Comparison of ENCODE assay signal across 2 cellular contexts in genomic region chr6:34705241-34705640, GRCh38.
A peak's percentile ranks its signal among the peaks of the same experiment; 100 is the strongest.
TF ChIP-seq lines count a peak whose summit lies in the region.

No MANE protein-coding gene starts in this region.

TF ChIP-seq in A549, 52 proteins besides CTCF, POLR2A, EP300 and RAD21:
- TF ChIP-seq EHMT2 (IDR thresholded peaks at IDR 0.05; ENCODE audit: low read depth): no peak
- TF ChIP-seq SMC3 (IDR thresholded peaks at IDR 0.05): no peak
- no peak for TF ChIP-seq HOXB13 (CRISPR knock-in tag; IDR thresholded peaks at IDR 0.05; ENCODE audit: low read depth)
- TF ChIP-seq FOSL2 (IDR thresholded peaks at IDR 0.05): no peak
- TF ChIP-seq FOSL2 (CRISPR knock-in tag; IDR thresholded peaks at IDR 0.05): no peak
- TF ChIP-seq HOXA7 (CRISPR knock-in tag; IDR thresholded peaks at IDR 0.05): no peak
- no peak for TF ChIP-seq MAX (IDR thresholded peaks at IDR 0.05)
- no peak for TF ChIP-seq KDM1A (IDR thresholded peaks at IDR 0.05; ENCODE audit: low read depth)
- TF ChIP-seq, protein P1, sequence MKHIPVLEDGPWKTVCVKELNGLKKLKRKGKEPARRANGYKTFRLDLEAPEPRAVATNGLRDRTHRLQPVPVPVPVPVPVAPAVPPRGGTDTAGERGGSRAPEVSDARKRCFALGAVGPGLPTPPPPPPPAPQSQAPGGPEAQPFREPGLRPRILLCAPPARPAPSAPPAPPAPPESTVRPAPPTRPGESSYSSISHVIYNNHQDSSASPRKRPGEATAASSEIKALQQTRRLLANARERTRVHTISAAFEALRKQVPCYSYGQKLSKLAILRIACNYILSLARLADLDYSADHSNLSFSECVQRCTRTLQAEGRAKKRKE (CRISPR knock-in tag; IDR thresholded peaks at IDR 0.05; ENCODE audit: low read depth): no peak
- no peak for TF ChIP-seq RCOR1 (IDR thresholded peaks at IDR 0.05; ENCODE audit: low read depth, low read length)
- TF ChIP-seq CHD2 (IDR thresholded peaks at IDR 0.05; ENCODE audit: low read length, partially characterized antibody): no peak
- TF ChIP-seq, protein P2, sequence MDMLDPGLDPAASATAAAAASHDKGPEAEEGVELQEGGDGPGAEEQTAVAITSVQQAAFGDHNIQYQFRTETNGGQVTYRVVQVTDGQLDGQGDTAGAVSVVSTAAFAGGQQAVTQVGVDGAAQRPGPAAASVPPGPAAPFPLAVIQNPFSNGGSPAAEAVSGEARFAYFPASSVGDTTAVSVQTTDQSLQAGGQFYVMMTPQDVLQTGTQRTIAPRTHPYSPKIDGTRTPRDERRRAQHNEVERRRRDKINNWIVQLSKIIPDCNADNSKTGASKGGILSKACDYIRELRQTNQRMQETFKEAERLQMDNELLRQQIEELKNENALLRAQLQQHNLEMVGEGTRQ (IDR thresholded peaks at IDR 0.05): no peak
- no peak for TF ChIP-seq CEBPB (IDR thresholded peaks at IDR 0.05)
- no peak for TF ChIP-seq NR3C1 (IDR thresholded peaks at IDR 0.05)

TF ChIP-seq in K562, 482 proteins besides CTCF, POLR2A, EP300 and RAD21:
- TF ChIP-seq, protein P3, sequence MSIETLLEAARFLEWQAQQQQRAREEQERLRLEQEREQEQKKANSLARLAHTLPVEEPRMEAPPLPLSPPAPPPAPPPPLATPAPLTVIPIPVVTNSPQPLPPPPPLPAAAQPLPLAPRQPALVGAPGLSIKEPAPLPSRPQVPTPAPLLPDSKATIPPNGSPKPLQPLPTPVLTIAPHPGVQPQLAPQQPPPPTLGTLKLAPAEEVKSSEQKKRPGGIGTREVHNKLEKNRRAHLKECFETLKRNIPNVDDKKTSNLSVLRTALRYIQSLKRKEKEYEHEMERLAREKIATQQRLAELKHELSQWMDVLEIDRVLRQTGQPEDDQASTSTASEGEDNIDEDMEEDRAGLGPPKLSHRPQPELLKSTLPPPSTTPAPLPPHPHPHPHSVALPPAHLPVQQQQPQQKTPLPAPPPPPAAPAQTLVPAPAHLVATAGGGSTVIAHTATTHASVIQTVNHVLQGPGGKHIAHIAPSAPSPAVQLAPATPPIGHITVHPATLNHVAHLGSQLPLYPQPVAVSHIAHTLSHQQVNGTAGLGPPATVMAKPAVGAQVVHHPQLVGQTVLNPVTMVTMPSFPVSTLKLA (conservative IDR thresholded peaks at IDR 0.05): no peak
- TF ChIP-seq FOXK2 (conservative IDR thresholded peaks at IDR 0.05 in 1 of 2, IDR thresholded peaks at IDR 0.05 in 1 of 2; ENCODE audit: low read depth in 2 of 2) (peak; percentile 39 to 67; a peak in 3 of 4 replicates), FOXA1 (IDR thresholded peaks at IDR 0.05; ENCODE audit: borderline replicate concordance) (0 out of 2 replicates have a peak, but pooled peaks have one; percentile 19), FOXA3 (CRISPR knock-in tag; conservative IDR thresholded peaks at IDR 0.05 in 1 of 2, IDR thresholded peaks at IDR 0.05 in 1 of 2) (peak in 1 of 2 experiments; percentile 76; a peak in 2 of 4 replicates), ZC3H4 (CRISPR knock-in tag; IDR thresholded peaks at IDR 0.05; ENCODE audit: borderline replicate concordance) (no peak), HDGF (IDR thresholded peaks at IDR 0.05) (no peak), MTA1 (IDR thresholded peaks at IDR 0.05; ENCODE audit: borderline replicate concordance) (0 out of 2 replicates have a peak, but pooled peaks have one; percentile 23), NFE2 (IDR thresholded peaks at IDR 0.05; ENCODE audit: low read depth) (no peak), SMAD2 (IDR thresholded peaks at IDR 0.05; ENCODE audit: low read depth, low read length) (no peak), ARNT (IDR thresholded peaks at IDR 0.05) (0 out of 4 replicates have a peak, but pooled peaks of 1 of the 2 experiments have one; percentile 39), SOX6 (IDR thresholded peaks at IDR 0.05) (0 out of 2 replicates have a peak, but pooled peaks have one; percentile 11), NCOA1 (IDR thresholded peaks at IDR 0.05; ENCODE audit: low read depth) (no peak), EP400 (IDR thresholded peaks at IDR 0.05) (0 out of 2 replicates have a peak, but pooled peaks have one; percentile 30), TFE3 (CRISPR knock-in tag; IDR thresholded peaks at IDR 0.05) (no peak), ZBTB7A (IDR thresholded peaks at IDR 0.05; ENCODE audit: borderline replicate concordance, control insufficient read depth, low read depth, low read length) (no peak), ZFX (CRISPR knock-in tag; IDR thresholded peaks at IDR 0.05) (0 out of 2 replicates have a peak, but pooled peaks have one; percentile 15), LEF1 (IDR thresholded peaks at IDR 0.05) (peak; percentile 39; the same call in 1 of the 2 replicates), NCOA4 (IDR thresholded peaks at IDR 0.05; ENCODE audit: partially characterized antibody) (no peak), MGA (IDR thresholded peaks at IDR 0.05) (no peak), NR4A1 (CRISPR knock-in tag; IDR thresholded peaks at IDR 0.05) (no peak), NR4A1 (tag; IDR thresholded peaks at IDR 0.05) (no peak)
- TF ChIP-seq, protein P4, sequence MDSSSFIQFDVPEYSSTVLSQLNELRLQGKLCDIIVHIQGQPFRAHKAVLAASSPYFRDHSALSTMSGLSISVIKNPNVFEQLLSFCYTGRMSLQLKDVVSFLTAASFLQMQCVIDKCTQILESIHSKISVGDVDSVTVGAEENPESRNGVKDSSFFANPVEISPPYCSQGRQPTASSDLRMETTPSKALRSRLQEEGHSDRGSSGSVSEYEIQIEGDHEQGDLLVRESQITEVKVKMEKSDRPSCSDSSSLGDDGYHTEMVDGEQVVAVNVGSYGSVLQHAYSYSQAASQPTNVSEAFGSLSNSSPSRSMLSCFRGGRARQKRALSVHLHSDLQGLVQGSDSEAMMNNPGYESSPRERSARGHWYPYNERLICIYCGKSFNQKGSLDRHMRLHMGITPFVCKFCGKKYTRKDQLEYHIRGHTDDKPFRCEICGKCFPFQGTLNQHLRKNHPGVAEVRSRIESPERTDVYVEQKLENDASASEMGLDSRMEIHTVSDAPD (CRISPR knock-in tag; IDR thresholded peaks at IDR 0.05): no peak
- TF ChIP-seq, protein P5, sequence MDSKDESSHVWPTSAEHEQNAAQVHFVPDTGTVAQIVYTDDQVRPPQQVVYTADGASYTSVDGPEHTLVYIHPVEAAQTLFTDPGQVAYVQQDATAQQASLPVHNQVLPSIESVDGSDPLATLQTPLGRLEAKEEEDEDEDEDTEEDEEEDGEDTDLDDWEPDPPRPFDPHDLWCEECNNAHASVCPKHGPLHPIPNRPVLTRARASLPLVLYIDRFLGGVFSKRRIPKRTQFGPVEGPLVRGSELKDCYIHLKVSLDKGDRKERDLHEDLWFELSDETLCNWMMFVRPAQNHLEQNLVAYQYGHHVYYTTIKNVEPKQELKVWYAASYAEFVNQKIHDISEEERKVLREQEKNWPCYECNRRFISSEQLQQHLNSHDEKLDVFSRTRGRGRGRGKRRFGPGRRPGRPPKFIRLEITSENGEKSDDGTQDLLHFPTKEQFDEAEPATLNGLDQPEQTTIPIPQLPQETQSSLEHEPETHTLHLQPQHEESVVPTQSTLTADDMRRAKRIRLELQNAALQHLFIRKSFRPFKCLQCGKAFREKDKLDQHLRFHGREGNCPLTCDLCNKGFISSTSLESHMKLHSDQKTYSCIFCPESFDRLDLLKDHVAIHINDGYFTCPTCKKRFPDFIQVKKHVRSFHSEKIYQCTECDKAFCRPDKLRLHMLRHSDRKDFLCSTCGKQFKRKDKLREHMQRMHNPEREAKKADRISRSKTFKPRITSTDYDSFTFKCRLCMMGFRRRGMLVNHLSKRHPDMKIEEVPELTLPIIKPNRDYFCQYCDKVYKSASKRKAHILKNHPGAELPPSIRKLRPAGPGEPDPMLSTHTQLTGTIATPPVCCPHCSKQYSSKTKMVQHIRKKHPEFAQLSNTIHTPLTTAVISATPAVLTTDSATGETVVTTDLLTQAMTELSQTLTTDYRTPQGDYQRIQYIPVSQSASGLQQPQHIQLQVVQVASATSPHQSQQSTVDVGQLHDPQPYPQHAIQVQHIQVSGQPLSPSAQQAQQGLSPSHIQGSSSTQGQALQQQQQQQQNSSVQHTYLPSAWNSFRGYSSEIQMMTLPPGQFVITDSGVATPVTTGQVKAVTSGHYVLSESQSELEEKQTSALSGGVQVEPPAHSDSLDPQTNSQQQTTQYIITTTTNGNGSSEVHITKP (IDR thresholded peaks at IDR 0.05; ENCODE audit: partially characterized antibody): peak; percentile 77
